Comparison of ENCODE assay signal across 8 cellular contexts in genomic region chr18:57561728-57562423, GRCh38. TPM values are rescaled to one million over a fixed set of nuclear protein-coding genes. Genes with fewer than 3 reads are reported as not detected.
DNase-seq lines count a peak whose midpoint lies in the region; ATAC-seq and TF ChIP-seq lines count a peak whose summit lies in the region.

No MANE protein-coding gene starts in this region.

- peak; percentile 75 for DNase-seq in DMS 273 (lab: John Stamatoyannopoulos, UW; ENCODE audit: unreplicated experiment)
- DNase-seq in DMS 273 treated with DMSO at 0.1 percent for 48 hours (lab: John Stamatoyannopoulos, UW): no peak
- peak; percentile 59 for DNase-seq in NCI-H748 (lab: John Stamatoyannopoulos, UW; ENCODE audit: unreplicated experiment)
- DNase-seq in ascending aorta (ENCODE audit: low spot score in 2 of 2): no peak
- peak; percentile 69 for DNase-seq in hepatocyte (ENCODE audit: low spot score)
- no peak for DNase-seq in spleen

- no peaks in the 10 kb centered on the region for H3K27me3 ChIP-seq in ascending aorta
- H3K27me3 ChIP-seq in hepatocyte: no peaks in the 10 kb centered on the region
- no peaks in the 10 kb centered on the region for H3K27me3 ChIP-seq in spleen (replicated peaks in 1 of 7)

- peak; percentile 46 for ATAC-seq in HG02642 (IDR thresholded peaks at IDR 0.05; ENCODE audit: poor library complexity, unreplicated experiment)
- ATAC-seq in HG03175 (IDR thresholded peaks at IDR 0.05; ENCODE audit: unreplicated experiment): no peak

- no peaks in the 10 kb centered on the region for H3K4me1 ChIP-seq in ascending aorta
- no peaks in the 10 kb centered on the region for H3K4me1 ChIP-seq in hepatocyte (ENCODE audit: insufficient read depth)
- H3K4me1 ChIP-seq in spleen: peaks cover 0 to 4% (median 0%) of the 10 kb centered on the region in 6 donors

- peaks cover 22 to 58% of the 10 kb centered on the region in 2 donors for H3K36me3 ChIP-seq in ascending aorta
- no peaks in the 10 kb centered on the region for H3K36me3 ChIP-seq in hepatocyte (replicated peaks; ENCODE audit: insufficient read depth, low read depth)
- peaks cover 0 to 88% (median 29%) of the 10 kb centered on the region in 6 donors for H3K36me3 ChIP-seq in spleen

- no peak overlapping the region for H3K27ac ChIP-seq in ascending aorta
- H3K27ac ChIP-seq in hepatocyte: no peak overlapping the region
- H3K27ac ChIP-seq in spleen: no peak overlapping the region

- H3K4me3 ChIP-seq in ascending aorta: no peak overlapping the region
- H3K4me3 ChIP-seq in hepatocyte: no peak overlapping the region
- no peak overlapping the region for H3K4me3 ChIP-seq in spleen

- H3K79me2 ChIP-seq in hepatocyte: no peaks in the 10 kb centered on the region

- TF ChIP-seq CTCF in ascending aorta (IDR thresholded peaks at IDR 0.05) (peak; percentile 52 to 85 (median 81)), hepatocyte (IDR thresholded peaks at IDR 0.05; ENCODE audit: poor library complexity) (peak; percentile 95), spleen (IDR thresholded peaks at IDR 0.05 in 8 of 11, conservative IDR thresholded peaks at IDR 0.05 in 3 of 11) (peak; percentile 38 to 82 (median 69))

- H3K4me2 ChIP-seq in hepatocyte: no peak overlapping the region

- intact Hi-C loops in ascending aorta (cut with DNase I) (no loop called here), spleen (cut with DNase I; ENCODE audit: low total_unique reads) (loop anchor here (5.0 to 10.0 kb wide), 2 partner anchors 687 to 815 kb away; no protein-coding TSS in a partner anchor)

- no peak overlapping the region for H2AFZ ChIP-seq in hepatocyte

- no peaks in the 10 kb centered on the region for H3K9me3 ChIP-seq in ascending aorta
- no peaks in the 10 kb centered on the region for H3K9me3 ChIP-seq in hepatocyte (ENCODE audit: low read depth)
- no peaks in the 10 kb centered on the region for H3K9me3 ChIP-seq in spleen

- TF ChIP-seq POLR2A in spleen (IDR thresholded peaks at IDR 0.05): no peak

- 54% methylated on average over 4 of the region's 4 CpGs for WGBS in hepatocyte (ENCODE audit: low lambda C conversion rate, missing lambda C conversion rate)
- whole genome bisulfite sequencing in spleen, 5 donors: 47 to 58% (median 53%) methylated on average over 4 of the region's 4 CpGs

- no peaks in the 10 kb centered on the region for H3K9me2 ChIP-seq in hepatocyte (replicated peaks; ENCODE audit: insufficient read depth)

- no peaks in the 10 kb centered on the region for H4K20me1 ChIP-seq in hepatocyte (ENCODE audit: insufficient read depth, poor library complexity, severe bottlenecking)

RNA-seq across cellular contexts. Expression of gene FECH, which starts 24.6 kb away (rescaled TPM):
- total RNA-seq in ascending aorta: 33.0 TPM
- total RNA-seq in hepatocyte: 19.3 and 28.1 TPM in 2 replicates
- 14.5 and 17.4 TPM in 2 replicates for polyA plus RNA-seq in hepatocyte
- total RNA-seq in spleen: 10 to 100 TPM; 19.0 to 85.9 (median 33.2) TPM
- polyA plus RNA-seq in spleen: 1 to 10 TPM; 4.3 to 9.3 (median 4.7) TPM

RNA-seq across cellular contexts. Expression of gene NARS1, which starts 59.8 kb away (rescaled TPM):
- total RNA-seq in ascending aorta (44.0 TPM), hepatocyte (179 and 184 TPM in 2 replicates), spleen (100 to 1,000 TPM in 1 of 7 donors, 10 to 100 TPM in 6; 73.5 to 106 (median 89.7) TPM)
- polyA plus RNA-seq in hepatocyte (123 and 124 TPM in 2 replicates), spleen (10 to 100 TPM; 45.4 to 55.0 (median 53.0) TPM)

Comparison
In these comparisons a context has a peak if more than half of its experiments do, and no peak if none do; other contexts are left out.
1. DNase-seq: peak in DMS 273 (single experiment), NCI-H748 (single experiment) and hepatocyte (single experiment); none in DMS 273 treated with DMSO at 0.1 percent for 48 hours (single experiment), ascending aorta (0 of 2) and spleen (single experiment).
2. Peak in every context shown above with its lines, with median percentiles within 50 percentile points of each other: CTCF ChIP-seq.